ENCODE assay signal across 29 cellular contexts in the genomic region with DNA sequence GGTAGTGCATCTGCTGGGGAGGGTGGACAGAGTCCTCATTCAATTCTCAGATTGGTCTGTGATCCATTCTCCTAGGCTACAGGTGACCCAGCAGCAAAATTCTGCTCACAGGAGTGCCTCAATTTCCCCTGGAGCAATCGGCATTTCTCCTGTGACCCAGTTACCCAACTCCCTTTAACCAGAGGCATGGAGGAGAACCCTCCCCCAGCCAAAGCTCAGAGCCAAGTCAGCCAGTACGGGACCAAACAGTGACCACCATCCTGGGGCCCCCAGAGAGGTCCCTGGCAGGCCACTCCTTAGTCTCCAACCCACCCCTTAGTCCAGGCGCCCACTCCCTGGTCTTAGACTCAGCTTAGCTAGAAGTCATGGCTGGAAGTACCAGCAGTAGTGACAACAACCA.
"Had no signal": no experiment of that assay in that cellular context is flagged by ENCODE, and none has a peak within 500 bp of the region (broad histone marks: within the 10 kb centered on the region; RNA-seq: fewer than 3 reads in every experiment).

No MANE protein-coding gene starts in this region.

- H3K4me3 ChIP-seq: neural progenitor cell, pancreas, prostate gland, right atrium auricular region, skin epidermis, smooth muscle cell, spleen, suprapubic skin, testis, tibial artery, transverse colon, upper lobe of right lung, uterus had no signal

- H3K4me1 Mint-ChIP-seq: natural killer cell; nephron; stimulated activated memory B cell treated with anti-CD40 and anti-IgM and Interleukin-4, amounts not matched to agents 10 μg/mL and 1 μg/mL and 100 μg/mL, for 72 hours; stimulated activated naive CD8-positive, alpha-beta T cell treated with anti-CD3 and anti-CD28 coated beads, Interleukin-15, amount 100 ng/mL, for 72 hours had no signal

- H3K4me3 Mint-ChIP-seq: natural killer cell; nephron; neural progenitor cell; stimulated activated memory B cell treated with anti-CD40 and anti-IgM and Interleukin-4, amounts not matched to agents 10 μg/mL and 1 μg/mL and 100 μg/mL, for 72 hours; stimulated activated naive CD8-positive, alpha-beta T cell treated with anti-CD3 and anti-CD28 coated beads, Interleukin-15, amount 100 ng/mL, for 72 hours; type B pancreatic cell had no signal

- ATAC-seq: natural killer cell; pancreas; sciatic nerve; stimulated activated memory B cell treated with anti-CD40 and anti-IgM and Interleukin-4, amounts not matched to agents 10 μg/mL and 1 μg/mL and 100 μg/mL, for 72 hours; stimulated activated naive CD8-positive, alpha-beta T cell treated with anti-CD3 and anti-CD28 coated beads, Interleukin-15, amount 100 ng/mL, for 72 hours; stimulated activated naive CD8-positive, alpha-beta T cell treated with anti-CD3 and anti-CD28 coated beads, Interleukin-15, Interleukin-2, amounts not matched to agents 100 U/mL and 50 U/mL, for 24 hours; upper lobe of right lung had no signal

- DNase-seq: natural killer cell; occipital lobe; pancreas; retina; spleen; stimulated activated CD4-positive, alpha-beta T cell treated with anti-CD3 and anti-CD28 coated beads, Interleukin-12 subunit alpha, Interleukin-12 subunit beta, amount 100 ng/mL, for 4 hours; stimulated activated CD4-positive, alpha-beta T cell treated with anti-CD3 and anti-CD28 coated beads, Interleukin-1b, Interleukin-23, amount 100 ng/mL, for 48 hours; stimulated activated CD4-positive, alpha-beta T cell treated with anti-CD3 and anti-CD28 coated beads, Interleukin-4, amount 100 ng/mL, for 1 hour; stimulated activated CD4-positive, alpha-beta T cell treated with anti-CD3 and anti-CD28 coated beads, Interleukin-4, amount 100 ng/mL, for 4 hours; stimulated activated CD8-positive, alpha-beta memory T cell treated with anti-CD3 and anti-CD28 coated beads, Interleukin-4, amount 100 ng/mL, for 48 hours; stimulated activated naive CD4-positive, alpha-beta T cell; stimulated activated naive CD8-positive, alpha-beta T cell treated with anti-CD3 and anti-CD28 coated beads, Interleukin-15, amount 100 ng/mL, for 72 hours; stimulated activated naive CD8-positive, alpha-beta T cell treated with anti-CD3 and anti-CD28 coated beads, Interleukin-15, Interleukin-2, amounts not matched to agents 100 U/mL and 50 U/mL, for 24 hours; substantia nigra; testis; transverse colon; upper lobe of right lung; uterus had no signal

- H3K27ac ChIP-seq: neural progenitor cell, pancreas, prostate gland, right atrium auricular region, skin epidermis, spleen, suprapubic skin, testis, tibial artery, transverse colon, upper lobe of right lung, uterus had no signal

- H3K4me1 ChIP-seq: neural progenitor cell, pancreas, right atrium auricular region, spleen, suprapubic skin, testis, tibial artery, transverse colon, upper lobe of right lung, uterus had no signal

- H3K27ac Mint-ChIP-seq: natural killer cell; nephron; neural progenitor cell; stimulated activated memory B cell treated with anti-CD40 and anti-IgM and Interleukin-4, amounts not matched to agents 10 μg/mL and 1 μg/mL and 100 μg/mL, for 72 hours; type B pancreatic cell had no signal

- H3K27me3 ChIP-seq: neural progenitor cell, pancreas, right atrium auricular region, spleen, suprapubic skin, testis, tibial artery, transverse colon, upper lobe of right lung, uterus had no signal

- H3K27me3 Mint-ChIP-seq: stimulated activated memory B cell treated with anti-CD40 and anti-IgM and Interleukin-4, amounts not matched to agents 10 μg/mL and 1 μg/mL and 100 μg/mL, for 72 hours; stimulated activated naive CD8-positive, alpha-beta T cell treated with anti-CD3 and anti-CD28 coated beads, Interleukin-15, amount 100 ng/mL, for 72 hours; type B pancreatic cell had no signal

- H3K9me3 ChIP-seq: pancreas, prostate gland, right atrium auricular region, spleen, suprapubic skin, testis, tibial artery, transverse colon, upper lobe of right lung, uterus had no signal

- H3K9me3 Mint-ChIP-seq: natural killer cell; stimulated activated memory B cell treated with anti-CD40 and anti-IgM and Interleukin-4, amounts not matched to agents 10 μg/mL and 1 μg/mL and 100 μg/mL, for 72 hours; stimulated activated naive CD8-positive, alpha-beta T cell treated with anti-CD3 and anti-CD28 coated beads, Interleukin-15, amount 100 ng/mL, for 72 hours had no signal

- H3K36me3 ChIP-seq: neural progenitor cell, pancreas, prostate gland, right atrium auricular region, suprapubic skin, transverse colon, upper lobe of right lung, uterus had no signal

- H3K36me3 Mint-ChIP-seq: natural killer cell, type B pancreatic cell had no signal
